In genomic region chr3:112767177-112767576, GRCh38 we compare ENCODE assay signal across 13 cellular contexts.
A peak's percentile ranks its signal among the peaks of the same experiment; 100 is the strongest.
DNase-seq lines count a peak whose midpoint lies in the region; ATAC-seq and TF ChIP-seq lines count a peak whose summit lies in the region.
"Had no signal": no experiment of that assay in that cellular context is flagged by ENCODE, and none has a peak within 500 bp of the region (broad histone marks: within the 10 kb centered on the region; RNA-seq: fewer than 3 reads in every experiment).

No MANE protein-coding gene starts in this region.

- ATAC-seq in GM19397 (IDR thresholded peaks at IDR 0.05; ENCODE audit: unreplicated experiment) (peak; percentile 67), HG03457 (IDR thresholded peaks at IDR 0.05; ENCODE audit: unreplicated experiment) (peak; percentile 64)
- ATAC-seq: activated CD4-positive, alpha-beta T cell treated with anti-CD3 and anti-CD28 coated beads for 36 hours; PC-3 had no signal

- peak; percentile 99 for DNase-seq in AML-193 (lab: John Stamatoyannopoulos, UW)
- no peak for DNase-seq in NCI-H187 treated with DMSO at 0.1 percent for 48 hours (lab: John Stamatoyannopoulos, UW)
- no peak for DNase-seq in osteocyte (ENCODE audit: extremely low spot score, unreplicated experiment)
- DNase-seq in NCI-H345 treated with DMSO at 0.1 percent for 48 hours (lab: John Stamatoyannopoulos, UW; ENCODE audit: unreplicated experiment): no peak
- no peak for DNase-seq in activated T-cell treated with anti-CD3 and anti-CD28 coated beads, Interleukin-2, amount 50 U/mL, for 48 hours
- DNase-seq: activated CD4-positive, alpha-beta T cell treated with anti-CD3 and anti-CD28 coated beads for 36 hours; activated naive CD8-positive, alpha-beta T cell treated with anti-CD3 and anti-CD28 coated beads, Interleukin-2, amount 10 ng/mL, durations not matched to agents 7 days and 5 days; Karpas-422; PC-3 had no signal

- H3K4me1 Mint-ChIP-seq in dendritic cell treated with granulocyte-macrophage colony-stimulating factor and Interleukin-4, amounts not matched to agents 40 ng/mL and 50 ng/mL, for 4 days (ENCODE audit: low read depth): peaks cover 75% of the 10 kb centered on the region
- peaks cover 13% of the 10 kb centered on the region for H3K4me1 Mint-ChIP-seq in osteocyte (ENCODE audit: unreplicated experiment)

- intact Hi-C loops in dendritic cell treated with granulocyte-macrophage colony-stimulating factor and Interleukin-4, amounts not matched to agents 40 ng/mL and 50 ng/mL, for 4 days (cut with micrococcal nuclease): loop anchor here (5.0 kb wide), 2 partner anchors 45 to 90 kb away; no protein-coding TSS in a partner anchor

- H3K36me3 Mint-ChIP-seq in dendritic cell treated with granulocyte-macrophage colony-stimulating factor and Interleukin-4, amounts not matched to agents 40 ng/mL and 50 ng/mL, for 4 days (ENCODE audit: low read depth): no peaks in the 10 kb centered on the region
- H3K36me3 Mint-ChIP-seq in osteocyte (ENCODE audit: unreplicated experiment): no peaks in the 10 kb centered on the region
- H3K36me3 Mint-ChIP-seq: activated naive CD8-positive, alpha-beta T cell treated with anti-CD3 and anti-CD28 coated beads, Interleukin-2, amount 10 ng/mL, durations not matched to agents 7 days and 5 days had no signal

- H3K27ac Mint-ChIP-seq in dendritic cell treated with granulocyte-macrophage colony-stimulating factor and Interleukin-4, amounts not matched to agents 40 ng/mL and 50 ng/mL, for 4 days: peak overlapping the region; percentile 92
- H3K27ac Mint-ChIP-seq in osteocyte (ENCODE audit: unreplicated experiment): no peak overlapping the region
- H3K27ac Mint-ChIP-seq: activated CD4-positive, alpha-beta T cell treated with anti-CD3 and anti-CD28 coated beads for 36 hours; activated naive CD8-positive, alpha-beta T cell treated with anti-CD3 and anti-CD28 coated beads, Interleukin-2, amount 10 ng/mL, durations not matched to agents 7 days and 5 days; progenitor cell of endocrine pancreas had no signal

- H3K4me3 Mint-ChIP-seq in dendritic cell treated with granulocyte-macrophage colony-stimulating factor and Interleukin-4, amounts not matched to agents 40 ng/mL and 50 ng/mL, for 4 days: no peak overlapping the region
- no peak overlapping the region for H3K4me3 Mint-ChIP-seq in osteocyte (ENCODE audit: unreplicated experiment)
- H3K4me3 Mint-ChIP-seq: activated CD4-positive, alpha-beta T cell treated with anti-CD3 and anti-CD28 coated beads for 36 hours; activated naive CD8-positive, alpha-beta T cell treated with anti-CD3 and anti-CD28 coated beads, Interleukin-2, amount 10 ng/mL, durations not matched to agents 7 days and 5 days had no signal

- H3K27me3 Mint-ChIP-seq in dendritic cell treated with granulocyte-macrophage colony-stimulating factor and Interleukin-4, amounts not matched to agents 40 ng/mL and 50 ng/mL, for 4 days: no peaks in the 10 kb centered on the region
- H3K27me3 Mint-ChIP-seq in osteocyte (ENCODE audit: unreplicated experiment): no peaks in the 10 kb centered on the region
- H3K27me3 Mint-ChIP-seq: activated CD4-positive, alpha-beta T cell treated with anti-CD3 and anti-CD28 coated beads for 36 hours; activated naive CD8-positive, alpha-beta T cell treated with anti-CD3 and anti-CD28 coated beads, Interleukin-2, amount 10 ng/mL, durations not matched to agents 7 days and 5 days; progenitor cell of endocrine pancreas had no signal

- TF ChIP-seq CTCF in osteocyte (IDR thresholded peaks at IDR 0.05): no peak

- no peaks in the 10 kb centered on the region for H3K9me3 Mint-ChIP-seq in dendritic cell treated with granulocyte-macrophage colony-stimulating factor and Interleukin-4, amounts not matched to agents 40 ng/mL and 50 ng/mL, for 4 days
- H3K9me3 Mint-ChIP-seq in osteocyte (ENCODE audit: unreplicated experiment): no peaks in the 10 kb centered on the region

Comparison
In these comparisons a context has a peak if more than half of its experiments do, and no peak if none do; other contexts are left out.
1. DNase-seq: peak in AML-193 (2 of 2); none in NCI-H187 treated with DMSO at 0.1 percent for 48 hours (single experiment), osteocyte (single experiment), NCI-H345 treated with DMSO at 0.1 percent for 48 hours (single experiment) and activated T-cell treated with anti-CD3 and anti-CD28 coated beads, Interleukin-2, amount 50 U/mL, for 48 hours (0 of 2).